In genomic region chr4:8609406-8609805, GRCh38 we compare ENCODE assay signal across 2 cellular contexts.
TF ChIP-seq lines count a peak whose summit lies in the region.

No MANE protein-coding gene starts in this region.

TF ChIP-seq in SK-N-SH, 30 proteins besides CTCF, POLR2A, EP300 and RAD21 (continued from another document):
- TF ChIP-seq IRF3 (IDR thresholded peaks at IDR 0.05; ENCODE audit: low read depth, low read length) (no peak), USF1 (IDR thresholded peaks at IDR 0.05; ENCODE audit: borderline replicate concordance, low read depth) (no peak)

TF ChIP-seq in SK-N-SH treated with all-trans-retinoic acid at 6 μM for 48 hours, 23 proteins besides CTCF, POLR2A, EP300 and RAD21 (continued from another document):
- TF ChIP-seq TSHZ2 (CRISPR knock-in tag; IDR thresholded peaks at IDR 0.05) = no peak
- no peak for TF ChIP-seq ZFP3 (CRISPR knock-in tag; IDR thresholded peaks at IDR 0.05)
- TF ChIP-seq PATZ1 (CRISPR knock-in tag; IDR thresholded peaks at IDR 0.05; ENCODE audit: borderline replicate concordance) = no peak
- no peak for TF ChIP-seq CREB5 (CRISPR knock-in tag; IDR thresholded peaks at IDR 0.05; ENCODE audit: low read depth)
- no peak for TF ChIP-seq CSRNP3 (CRISPR knock-in tag; IDR thresholded peaks at IDR 0.05)
- TF ChIP-seq GLIS3 (CRISPR knock-in tag; IDR thresholded peaks at IDR 0.05) = no peak
- no peak for TF ChIP-seq BACH2 (CRISPR knock-in tag; IDR thresholded peaks at IDR 0.05; ENCODE audit: borderline replicate concordance)
- TF ChIP-seq OSR1 (CRISPR knock-in tag; IDR thresholded peaks at IDR 0.05) = no peak
TF ChIP-seq in SK-N-SH treated with all-trans-retinoic acid at 6 μM for 48 hours: peak in this region for 0.
